Comparison of ENCODE assay signal across 15 cellular contexts in genomic region chr11:44849424-44849823, GRCh38.
DNase-seq lines count a peak whose midpoint lies in the region; ATAC-seq, FAIRE-seq and TF ChIP-seq lines count a peak whose summit lies in the region.
"Had no signal": no experiment of that assay in that cellular context is flagged by ENCODE, and none has a peak within 500 bp of the region (broad histone marks: within the 10 kb centered on the region; RNA-seq: fewer than 3 reads in every experiment).

No MANE protein-coding gene starts in this region.

- 84% methylated on average over 4 of the region's 4 CpGs for WGBS in right cardiac atrium
- no CpG with 5 or more reads among the region's 4 CpGs for WGBS in neuronal stem cell (ENCODE audit: extremely low coverage in 2 of 2, insufficient read length in 2 of 2, insufficient replicate concordance in 1 of 2), 2 donors

- H3K36me3 ChIP-seq in kidney (ENCODE audit: control insufficient read depth in 1 of 2, insufficient read depth in 2 of 2, low read length in 2 of 2): no peaks in the 10 kb centered on the region
- H3K36me3 ChIP-seq in neuronal stem cell (replicated peaks in 1 of 2; ENCODE audit: control insufficient read depth in 2 of 2, insufficient read depth in 2 of 2, low read length in 2 of 2): peaks cover 6 to 15% of the 10 kb centered on the region in 2 donors
- H3K36me3 ChIP-seq: HAP-1 had no signal

- DNase-seq in right cardiac atrium (no peak), Right ventricle myocardium superior (no peak), kidney (peak; percentile 43), neuronal stem cell (ENCODE audit: low spot score) (no peak), KBM-7 (no peak), ACHN (no peak)
- DNase-seq: AML-193; Calu3; CD8-positive, alpha-beta T cell; DMS79 treated with DMSO at 0.1 percent for 48 hours; GF-D8 had no signal

- H4K8ac ChIP-seq in neuronal stem cell (ENCODE audit: low read depth, low read length): no peak overlapping the region

- no peak overlapping the region for H2BK120ac ChIP-seq in neuronal stem cell (ENCODE audit: low read depth, low read length)

- H3K27ac ChIP-seq in right cardiac atrium (ENCODE audit: low read length) (peak overlapping the region; percentile 61), kidney (ENCODE audit: low read depth in 2 of 2, low read length in 2 of 2) (no peak overlapping the region), neuronal stem cell (replicated peaks; ENCODE audit: low read length) (no peak overlapping the region)
- H3K27ac ChIP-seq: C4-2B had no signal

- ATAC-seq in right cardiac atrium (no peak), Right ventricle myocardium superior (ENCODE audit: poor library complexity) (no peak)
- ATAC-seq: CD8-positive, alpha-beta T cell; HepG2 had no signal

- intact Hi-C loops in right cardiac atrium (cut with DNase I): no loop called here
- intact Hi-C loops in Right ventricle myocardium superior (cut with DNase I): no loop called here
- intact Hi-C loops in kidney (cut with DNase I): no loop called here

- H2BK5ac ChIP-seq in neuronal stem cell (ENCODE audit: low read length): no peak overlapping the region

- H3K4me2 ChIP-seq in neuronal stem cell (ENCODE audit: insufficient read depth, low read length, poor library complexity, severe bottlenecking): no peak overlapping the region

- peak overlapping the region; percentile 47 for H2BK12ac ChIP-seq in neuronal stem cell (ENCODE audit: low read length)

- H2BK15ac ChIP-seq in neuronal stem cell (ENCODE audit: low read length): no peak overlapping the region

- H3K14ac ChIP-seq in neuronal stem cell (ENCODE audit: low read length): no peak overlapping the region

- no peak overlapping the region for H2AFZ ChIP-seq in neuronal stem cell (ENCODE audit: low read length)

- no peak overlapping the region for H3K4ac ChIP-seq in neuronal stem cell (ENCODE audit: low read length)

- H3K27me3 ChIP-seq in right cardiac atrium (ENCODE audit: control insufficient read depth, insufficient read depth): no peaks in the 10 kb centered on the region
- H3K27me3 ChIP-seq in neuronal stem cell (ENCODE audit: control insufficient read depth in 3 of 3, insufficient read depth in 3 of 3, low read depth in 1 of 3, low read length in 3 of 3): no peaks in the 10 kb centered on the region

- H3K79me1 ChIP-seq in neuronal stem cell (ENCODE audit: low read depth, low read length): peaks cover 4% of the 10 kb centered on the region

- H4K91ac ChIP-seq in neuronal stem cell (ENCODE audit: low read depth, low read length, poor library complexity): no peak overlapping the region

- peak overlapping the region; percentile 55 for H3K18ac ChIP-seq in neuronal stem cell (ENCODE audit: low read length)

- in situ Hi-C loops in KBM-7 (cut with MboI; ENCODE audit: low pct_unique_long_range_greater_than_20kb, low sequenced_read_pairs): no loop called here
- in situ Hi-C loops in ACHN (cut with HindIII; ENCODE audit: low pct_ligation_motif_present, low pct_unique_long_range_greater_than_20kb, low sequenced_read_pairs): no loop called here

- no peak for TF ChIP-seq CTCF in kidney (IDR thresholded peaks at IDR 0.05; ENCODE audit: borderline replicate concordance, extremely low read depth, insufficient read depth)

- H3K9ac ChIP-seq in kidney (ENCODE audit: low read length in 2 of 2): no peak overlapping the region
- H3K9ac ChIP-seq in neuronal stem cell (ENCODE audit: low read depth, low read length, poor library complexity): no peak overlapping the region

- peak overlapping the region; percentile 91 for H2AK5ac ChIP-seq in neuronal stem cell (ENCODE audit: low read depth, low read length)

- no peak overlapping the region for H3K23ac ChIP-seq in neuronal stem cell (ENCODE audit: low read depth, low read length, poor library complexity)

- FAIRE-seq in kidney (lab: Jason Lieb, UNC): no peak
- FAIRE-seq: A204.1, HepG2 had no signal

- no peak overlapping the region for H3K4me3 ChIP-seq in right cardiac atrium (ENCODE audit: low read length)
- H3K4me3 ChIP-seq in kidney (ENCODE audit: low read length in 2 of 2): no peak overlapping the region
- H3K4me3 ChIP-seq in neuronal stem cell (ENCODE audit: low read length in 2 of 2): no peak overlapping the region
- H3K4me3 ChIP-seq: HAP-1 had no signal

- no peaks in the 10 kb centered on the region for H3K9me3 ChIP-seq in right cardiac atrium (ENCODE audit: control insufficient read depth, low read length)
- peaks cover 0 to 4% of the 10 kb centered on the region in 2 donors for H3K9me3 ChIP-seq in kidney (ENCODE audit: control insufficient read depth in 1 of 2, low read length in 2 of 2)
- peaks cover 9 to 12% of the 10 kb centered on the region in 2 donors for H3K9me3 ChIP-seq in neuronal stem cell (replicated peaks in 1 of 2; ENCODE audit: control insufficient read depth in 2 of 2, insufficient read depth in 1 of 2, low read depth in 1 of 2, low read length in 2 of 2)
- H3K9me3 ChIP-seq: HAP-1 had no signal

- H3K4me1 ChIP-seq in right cardiac atrium (ENCODE audit: control insufficient read depth, insufficient read depth, low read length): peaks cover 17% of the 10 kb centered on the region
- H3K4me1 ChIP-seq in kidney (ENCODE audit: control insufficient read depth in 1 of 2, insufficient read depth in 1 of 2, low read depth in 1 of 2, low read length in 2 of 2): peaks cover 0 to 2% of the 10 kb centered on the region in 2 donors
- peaks cover 14 to 32% of the 10 kb centered on the region in 2 donors for H3K4me1 ChIP-seq in neuronal stem cell (ENCODE audit: control insufficient read depth in 2 of 2, insufficient read depth in 1 of 2, low read depth in 1 of 2, low read length in 2 of 2)
- H3K4me1 ChIP-seq: HAP-1 had no signal
